In genomic region chr13:109998808-109999528, GRCh38 we compare ENCODE assay signal across 10 cellular contexts.
DNase-seq lines count a peak whose midpoint lies in the region; ATAC-seq and TF ChIP-seq lines count a peak whose summit lies in the region.
"Had no signal": no experiment of that assay in that cellular context is flagged by ENCODE, and none has a peak within 500 bp of the region (broad histone marks: within the 10 kb centered on the region; RNA-seq: fewer than 3 reads in every experiment).

No MANE protein-coding gene starts in this region.

- ATAC-seq in heart right ventricle = peak in 5 of 8 donors; percentile 23 to 43 (median 37)
- no peak for ATAC-seq in HG03097 (IDR thresholded peaks at IDR 0.05; ENCODE audit: low FRiP score, unreplicated experiment)

- H3K27me3 Mint-ChIP-seq in activated CD4-positive, alpha-beta memory T cell treated with anti-CD3 and anti-CD28 coated beads for 36 hours = no peaks in the 10 kb centered on the region

- intact Hi-C loops in heart right ventricle (cut with DNase I) (no loop called here), cardiac septum (cut with DNase I) (no loop called here), ascending aorta (cut with DNase I) (no loop called here)
- intact Hi-C loops in activated CD4-positive, alpha-beta memory T cell treated with anti-CD3 and anti-CD28 coated beads for 36 hours (cut with micrococcal nuclease) = no loop called here

- DNase-seq in heart right ventricle (no peak), cardiac septum (ENCODE audit: low spot score) (no peak), SJSA1 (ENCODE audit: low read depth in 1 of 2, low spot score in 2 of 2) (peak; percentile 79 to 83), fibroblast of the conjunctiva (ENCODE audit: low read depth) (peak; percentile 49), NK-92 (lab: John Stamatoyannopoulos, UW; ENCODE audit: unreplicated experiment) (no peak), ascending aorta (ENCODE audit: low spot score in 2 of 2) (no peak)
- DNase-seq in activated CD4-positive, alpha-beta memory T cell treated with anti-CD3 and anti-CD28 coated beads for 36 hours = no peak
- DNase-seq: activated CD4-positive, CD25-positive, alpha-beta regulatory T cell treated with anti-CD3 and anti-CD28 coated beads, Interleukin-2, amount 50 U/mL, for 72 hours; NCI-H1930 had no signal

- H3K4me3 Mint-ChIP-seq in activated CD4-positive, alpha-beta memory T cell treated with anti-CD3 and anti-CD28 coated beads for 36 hours = no peak overlapping the region

- H3K36me3 Mint-ChIP-seq in activated CD4-positive, alpha-beta memory T cell treated with anti-CD3 and anti-CD28 coated beads for 36 hours = no peaks in the 10 kb centered on the region

- peaks cover 0 to 9% (median 5%) of the 10 kb centered on the region in 7 donors for H3K27me3 ChIP-seq in heart right ventricle
- no peaks in the 10 kb centered on the region for H3K27me3 ChIP-seq in SJSA1 (replicated peaks)
- no peaks in the 10 kb centered on the region for H3K27me3 ChIP-seq in ascending aorta

- CTCF ChIA-PET in activated CD4-positive, alpha-beta memory T cell treated with anti-CD3 and anti-CD28 coated beads for 36 hours (lab: Charles Lee) = no interaction called here

- TF ChIP-seq CTCF in heart right ventricle (IDR thresholded peaks at IDR 0.05) (peak in 3 of 9 donors; percentile 7 to 36 (median 16)), ascending aorta (IDR thresholded peaks at IDR 0.05) (no peak)

- H3K4me3 ChIP-seq in heart right ventricle (no peak overlapping the region), SJSA1 (no peak overlapping the region), ascending aorta (no peak overlapping the region)

- no peak overlapping the region for H3K27ac Mint-ChIP-seq in activated CD4-positive, alpha-beta memory T cell treated with anti-CD3 and anti-CD28 coated beads for 36 hours

- POLR2A ChIA-PET in activated CD4-positive, alpha-beta memory T cell treated with anti-CD3 and anti-CD28 coated beads for 36 hours (lab: Charles Lee) = no interaction called here

- no peaks in the 10 kb centered on the region for H3K4me1 Mint-ChIP-seq in activated CD4-positive, alpha-beta memory T cell treated with anti-CD3 and anti-CD28 coated beads for 36 hours (ENCODE audit: low read depth)

- H3K9me3 Mint-ChIP-seq in activated CD4-positive, alpha-beta memory T cell treated with anti-CD3 and anti-CD28 coated beads for 36 hours = no peaks in the 10 kb centered on the region

- H3K9me3 ChIP-seq in heart right ventricle (no peaks in the 10 kb centered on the region), SJSA1 (replicated peaks) (no peaks in the 10 kb centered on the region), ascending aorta (no peaks in the 10 kb centered on the region)

- H3K36me3 ChIP-seq in heart right ventricle (no peaks in the 10 kb centered on the region), SJSA1 (no peaks in the 10 kb centered on the region), ascending aorta (no peaks in the 10 kb centered on the region)

- H3K4me1 ChIP-seq in heart right ventricle = peaks cover 0 to 17% (median 0%) of the 10 kb centered on the region in 9 donors
- peaks cover 40% of the 10 kb centered on the region for H3K4me1 ChIP-seq in SJSA1 (replicated peaks)
- no peaks in the 10 kb centered on the region for H3K4me1 ChIP-seq in ascending aorta

- WGBS in heart right ventricle, 2 donors = 51 to 60% methylated on average over 4 of the region's 4 CpGs

- no peak overlapping the region for H3K27ac ChIP-seq in heart right ventricle
- no peak overlapping the region for H3K27ac ChIP-seq in SJSA1
- H3K27ac ChIP-seq in ascending aorta = no peak overlapping the region

Comparison
In these comparisons a context has a peak if more than half of its experiments do, and no peak if none do; other contexts are left out.
1. DNase-seq: peak in SJSA1 (2 of 2) and fibroblast of the conjunctiva (single experiment); none in heart right ventricle (0 of 2), cardiac septum (single experiment), NK-92 (single experiment), ascending aorta (0 of 2) and activated CD4-positive, alpha-beta memory T cell treated with anti-CD3 and anti-CD28 coated beads for 36 hours (single experiment).